In the genomic region with DNA sequence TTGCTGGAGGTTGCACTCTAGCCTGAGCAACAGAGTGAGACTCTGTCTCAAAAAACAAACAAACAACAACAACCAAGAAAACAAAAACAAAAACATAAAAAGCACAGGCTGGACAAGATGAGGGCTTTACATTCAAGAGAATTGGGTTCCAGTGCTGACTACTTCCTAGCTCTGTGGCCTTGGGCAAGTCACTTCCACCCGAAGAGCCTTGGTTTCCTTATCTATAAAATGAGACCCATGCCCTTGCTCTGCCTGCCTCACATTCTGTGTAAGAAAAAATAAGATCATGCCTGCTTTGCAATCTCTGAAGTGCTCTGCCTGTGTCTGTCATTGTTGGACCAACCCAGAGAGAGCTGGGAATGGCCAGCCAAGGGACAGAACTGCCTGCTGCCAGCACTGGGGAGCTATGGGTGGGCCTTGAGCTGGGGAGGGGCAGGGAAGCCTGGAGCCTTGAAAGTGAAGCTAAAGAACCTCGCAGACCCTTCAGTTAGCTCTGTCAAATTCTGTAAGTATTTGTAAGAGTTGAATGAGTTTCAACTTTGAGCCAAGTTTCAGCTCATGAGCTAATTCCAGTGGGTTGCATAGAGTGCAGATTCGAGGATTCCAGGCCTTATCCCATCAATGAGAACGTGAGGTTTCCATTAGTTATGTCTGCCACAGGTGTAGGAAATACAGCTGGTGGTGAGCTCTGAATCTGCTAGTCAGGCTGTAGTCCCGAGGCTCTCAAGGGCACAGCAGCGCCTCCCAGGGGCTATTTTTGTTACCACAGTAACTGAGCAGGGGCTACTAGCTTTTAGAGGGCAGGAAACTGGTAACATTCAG, we compare ENCODE assay signal across 8 cellular contexts.
DNase-seq lines count a peak whose midpoint lies in the region; ATAC-seq, FAIRE-seq and TF ChIP-seq lines count a peak whose summit lies in the region.

No MANE protein-coding gene starts in this region.

- TF ChIP-seq EP300 in A549 (IDR thresholded peaks at IDR 0.05): no peak

- no peak for TF ChIP-seq POLR2A in A549 (IDR thresholded peaks at IDR 0.05; ENCODE audit: low read length)

- no peaks in the 10 kb centered on the region for H3K9me3 ChIP-seq in A549

- no peaks in the 10 kb centered on the region for H3K4me1 ChIP-seq in A549

- H3K9me3 Mint-ChIP-seq in activated CD4-positive, alpha-beta memory T cell treated with anti-CD3 and anti-CD28 coated beads, Interleukin-2, amount 10 ng/mL, durations not matched to agents 7 days and 5 days: peaks cover 5% of the 10 kb centered on the region

- no peak overlapping the region for H3K4me3 Mint-ChIP-seq in activated CD4-positive, alpha-beta memory T cell treated with anti-CD3 and anti-CD28 coated beads, Interleukin-2, amount 10 ng/mL, durations not matched to agents 7 days and 5 days

- H3K27me3 Mint-ChIP-seq in activated CD4-positive, alpha-beta memory T cell treated with anti-CD3 and anti-CD28 coated beads, Interleukin-2, amount 10 ng/mL, durations not matched to agents 7 days and 5 days: peaks cover 13% of the 10 kb centered on the region

- DNase-seq in A549 (ENCODE audit: low read depth in 1 of 2, low spot score in 1 of 2) (peak; percentile 73 to 75), NCI-H2081 (lab: John Stamatoyannopoulos, UW) (peak; percentile 57 to 74), globus pallidus (ENCODE audit: low spot score) (peak; percentile 64), omental fat pad (ENCODE audit: low spot score) (no peak)
- peak; percentile 50 for DNase-seq in activated CD4-positive, alpha-beta memory T cell treated with anti-CD3 and anti-CD28 coated beads, Interleukin-2, amount 10 ng/mL, durations not matched to agents 7 days and 5 days
- DNase-seq in stimulated activated CD4-positive, alpha-beta T cell treated with anti-CD3 and anti-CD28 coated beads, TNF-alpha, amount 100 ng/mL, for 24 hours (ENCODE audit: low read depth in 3 of 3): peak in 2 of 3 experiments; percentile 2 to 41

- no peak overlapping the region for H3K4me2 ChIP-seq in A549

- ATAC-seq in A549: peak; percentile 62 to 92
- ATAC-seq in GM21619 (IDR thresholded peaks at IDR 0.05; ENCODE audit: unreplicated experiment): no peak
- no peak for ATAC-seq in omental fat pad (ENCODE audit: low FRiP score)

- CTCF ChIA-PET in A549 (lab: Yijun Ruan, JAX): interaction anchor here (0.8 to 3.2 kb wide), 15 partner anchors 8 to 444 kb away, joined by 3 to 20 read pairs (median 4); no protein-coding TSS in a partner anchor
- CTCF ChIA-PET in activated CD4-positive, alpha-beta memory T cell treated with anti-CD3 and anti-CD28 coated beads, Interleukin-2, amount 10 ng/mL, durations not matched to agents 7 days and 5 days (lab: Charles Lee): interaction anchor here (0.8 to 2.0 kb wide), 7 partner anchors 9 to 949 kb away, joined by 3 to 7 read pairs (median 4); no protein-coding TSS in a partner anchor

- POLR2A ChIA-PET in A549 (lab: Yijun Ruan, JAX): no interaction called here
- POLR2A ChIA-PET in activated CD4-positive, alpha-beta memory T cell treated with anti-CD3 and anti-CD28 coated beads, Interleukin-2, amount 10 ng/mL, durations not matched to agents 7 days and 5 days (lab: Charles Lee): no interaction called here

- H3K36me3 Mint-ChIP-seq in activated CD4-positive, alpha-beta memory T cell treated with anti-CD3 and anti-CD28 coated beads, Interleukin-2, amount 10 ng/mL, durations not matched to agents 7 days and 5 days (ENCODE audit: low read depth): no peaks in the 10 kb centered on the region

- FAIRE-seq in A549 (lab: Jason Lieb, UNC): no peak
- peak; percentile 94 for FAIRE-seq in G401.6 (lab: Jason Lieb, UNC)

- WGBS in A549 (ENCODE audit: missing lambda C conversion rate): 9% methylated on average over 6 of the region's 6 CpGs

- H3K4me3 ChIP-seq in A549: no peak overlapping the region

- H3K4me1 Mint-ChIP-seq in activated CD4-positive, alpha-beta memory T cell treated with anti-CD3 and anti-CD28 coated beads, Interleukin-2, amount 10 ng/mL, durations not matched to agents 7 days and 5 days: no peaks in the 10 kb centered on the region

- TF ChIP-seq CTCF in A549 (IDR thresholded peaks at IDR 0.05) (peak; percentile 38; the same call in 2 of the 3 replicates), omental fat pad (IDR thresholded peaks at IDR 0.05) (no peak)

- H3K27ac Mint-ChIP-seq in activated CD4-positive, alpha-beta memory T cell treated with anti-CD3 and anti-CD28 coated beads, Interleukin-2, amount 10 ng/mL, durations not matched to agents 7 days and 5 days: no peak overlapping the region

- H3K27ac ChIP-seq in A549: no peak overlapping the region

- TF ChIP-seq RAD21 in A549 (conservative IDR thresholded peaks at IDR 0.05 in 1 of 2, IDR thresholded peaks at IDR 0.05 in 1 of 2): peak; percentile 38 to 54; a peak in 4 of 5 replicates

TF ChIP-seq in A549, 52 proteins besides CTCF, POLR2A, EP300 and RAD21:
- peak; percentile 35; the same call in 2 of the 3 replicates for TF ChIP-seq SMC3 (IDR thresholded peaks at IDR 0.05)
- TF ChIP-seq CBX2 (IDR thresholded peaks at IDR 0.05; ENCODE audit: borderline replicate concordance, low read depth): no peak
- no peak for TF ChIP-seq GATA3 (IDR thresholded peaks at IDR 0.05; ENCODE audit: borderline replicate concordance)
- no peak for TF ChIP-seq EHF (CRISPR knock-in tag; IDR thresholded peaks at IDR 0.05)

Comparison
In these comparisons a context has a peak if more than half of its experiments do, and no peak if none do; other contexts are left out.
1. ATAC-seq: peak in A549 (2 of 2); none in GM21619 (single experiment) and omental fat pad (single experiment).